15 cellular contexts compared by ENCODE assay signal in genomic region chr13:48258002-48258401, GRCh38. TPM values are rescaled to one million over a fixed set of nuclear protein-coding genes. Genes with fewer than 3 reads are reported as not detected.
DNase-seq lines count a peak whose midpoint lies in the region; ATAC-seq, FAIRE-seq and TF ChIP-seq lines count a peak whose summit lies in the region.
"Had no signal": no experiment of that assay in that cellular context is flagged by ENCODE, and none has a peak within 500 bp of the region (broad histone marks: within the 10 kb centered on the region; RNA-seq: fewer than 3 reads in every experiment).

No MANE protein-coding gene starts in this region.

- H3K36me3 Mint-ChIP-seq in Calu3 (ENCODE audit: insufficient read depth, unreplicated experiment): peaks cover 39% of the 10 kb centered on the region

- no peaks in the 10 kb centered on the region for H3K9me3 Mint-ChIP-seq in Calu3 (ENCODE audit: low read depth, unreplicated experiment)
- H3K9me3 Mint-ChIP-seq: CD14-positive monocyte had no signal

- ATAC-seq in A549 (peak in 1 of 2 experiments; percentile 53; a peak in 2 of 6 replicates), body of pancreas (peak; percentile 83), HepG2 (peak; percentile 95)

- TF ChIP-seq CTCF in A549 (IDR thresholded peaks at IDR 0.05) (no peak), Calu3 (IDR thresholded peaks at IDR 0.05; ENCODE audit: unreplicated experiment) (no peak), body of pancreas (IDR thresholded peaks at IDR 0.05) (no peak), HepG2 (CRISPR knock-in tag; IDR thresholded peaks at IDR 0.05) (no peak), esophagus muscularis mucosa (IDR thresholded peaks at IDR 0.05) (no peak)

- H2AFZ ChIP-seq in HepG2 (ENCODE audit: low read length): no peak overlapping the region
- H2AFZ ChIP-seq: PC-9 had no signal

- POLR2A ChIA-PET in A549 (lab: Yijun Ruan, JAX): no interaction called here
- POLR2A ChIA-PET in HepG2 (lab: Yijun Ruan, JAX): no interaction called here

- H3K4me1 ChIP-seq in A549 (peaks cover 11% of the 10 kb centered on the region; the same call in 2 of the 3 replicates), body of pancreas (peaks cover 36% of the 10 kb centered on the region), HepG2 (ENCODE audit: insufficient read depth, low read length) (peaks cover 55% of the 10 kb centered on the region), esophagus muscularis mucosa (peaks cover 14 to 22% (median 21%) of the 10 kb centered on the region in 4 donors)

- H3K27ac ChIP-seq in A549 (no peak overlapping the region), body of pancreas (peak overlapping the region in 3 of 4 donors; percentile 39 to 75 (median 68)), HepG2 (ENCODE audit: extremely low read length, insufficient read depth, low read length) (peak overlapping the region; percentile 52), esophagus muscularis mucosa (replicated peaks in 1 of 4) (no peak overlapping the region)
- H3K27ac ChIP-seq: PC-9 had no signal

- H3K27me3 ChIP-seq in body of pancreas (no peaks in the 10 kb centered on the region), HepG2 (ENCODE audit: control insufficient read depth in 1 of 2, insufficient read depth in 2 of 2, low read length in 2 of 2) (no peaks in the 10 kb centered on the region), esophagus muscularis mucosa (no peaks in the 10 kb centered on the region)

- no peaks in the 10 kb centered on the region for H3K27me3 Mint-ChIP-seq in Calu3 (ENCODE audit: unreplicated experiment)

- no peak for TF ChIP-seq RAD21 in A549 (conservative IDR thresholded peaks at IDR 0.05 in 1 of 2, IDR thresholded peaks at IDR 0.05 in 1 of 2)
- no peak for TF ChIP-seq RAD21 in HepG2 (CRISPR knock-in tag; IDR thresholded peaks at IDR 0.05)

- no peaks in the 10 kb centered on the region for H4K20me1 ChIP-seq in HepG2 (ENCODE audit: insufficient read depth, low read length)

- H3K4me3 ChIP-seq in A549 (no peak overlapping the region), body of pancreas (no peak overlapping the region), HepG2 (replicated peaks in 1 of 3; ENCODE audit: insufficient read depth in 1 of 3, low read depth in 2 of 3, low read length in 3 of 3) (no peak overlapping the region; a peak in 1 of 6 replicates), esophagus muscularis mucosa (no peak overlapping the region)
- H3K4me3 ChIP-seq: PC-9 had no signal

- TF ChIP-seq EP300 in A549 (IDR thresholded peaks at IDR 0.05) (no peak), HepG2 (IDR thresholded peaks at IDR 0.05; ENCODE audit: low read depth in 2 of 2, low read length in 2 of 2) (peak in 1 of 2 experiments; percentile 69; a peak in 2 of 4 replicates), HepG2 (CRISPR knock-in tag; IDR thresholded peaks at IDR 0.05; ENCODE audit: borderline replicate concordance) (no peak), esophagus muscularis mucosa (IDR thresholded peaks at IDR 0.05) (no peak)

- peaks cover 8 to 23% of the 10 kb centered on the region in 2 donors for H3K36me3 ChIP-seq in body of pancreas (replicated peaks in 1 of 2; ENCODE audit: insufficient read depth in 1 of 2, low read depth in 2 of 2)
- peaks cover 13 to 62% of the 10 kb centered on the region in 2 experiments for H3K36me3 ChIP-seq in HepG2 (replicated peaks in 1 of 2; ENCODE audit: control insufficient read depth in 1 of 2, insufficient read depth in 2 of 2, low read length in 2 of 2)
- H3K36me3 ChIP-seq in esophagus muscularis mucosa: peaks cover 41 to 94% (median 76%) of the 10 kb centered on the region in 4 donors

- H3K4me2 ChIP-seq in A549: peak overlapping the region; percentile 38
- H3K4me2 ChIP-seq in HepG2 (ENCODE audit: low read depth, low read length): peak overlapping the region; percentile 51; the same call in 1 of the 2 replicates
- H3K4me2 ChIP-seq: PC-9 had no signal

- intact Hi-C loops in Calu3 (cut with micrococcal nuclease; ENCODE audit: unreplicated experiment) (no loop called here), body of pancreas (cut with DNase I) (no loop called here), HepG2 (cut with micrococcal nuclease; ENCODE audit: unreplicated experiment) (loop anchor here (2.0 to 5.0 kb wide), 2 partner anchors 49 to 131 kb away; no protein-coding TSS in a partner anchor), esophagus muscularis mucosa (cut with DNase I) (no loop called here)

- no peak for FAIRE-seq in A549 (lab: Jason Lieb, UNC)
- FAIRE-seq in HepG2 (lab: Jason Lieb, UNC): peak; percentile 91

- DNase-seq in A549 (ENCODE audit: low read depth in 1 of 2, low spot score in 1 of 2) (peak; percentile 4 to 6), Calu3 (no peak), body of pancreas (no peak), HepG2 (ENCODE audit: low spot score) (peak; percentile 92), foreskin melanocyte (no peak), esophagus muscularis mucosa (ENCODE audit: extremely low spot score) (no peak), NCI-H510A treated with DMSO at 0.1 percent for 48 hours (lab: John Stamatoyannopoulos, UW) (no peak), DMS 273 treated with DMSO at 0.1 percent for 48 hours (lab: John Stamatoyannopoulos, UW) (no peak)
- DNase-seq: GOT3, Karpas-422, MM.1S, NCI-H187 treated with DMSO at 0.1 percent for 48 hours, NCI-H748 treated with DMSO at 0.1 percent for 48 hours, PC-9 had no signal

- H3K4me3 Mint-ChIP-seq in Calu3 (ENCODE audit: low read depth, unreplicated experiment): no peak overlapping the region
- H3K4me3 Mint-ChIP-seq: CD14-positive monocyte had no signal

- in situ Hi-C loops in HepG2 (cut with HindIII; ENCODE audit: extremely low pct_ligation_motif_present, low pct_unique_long_range_greater_than_20kb): no loop called here

- no peaks in the 10 kb centered on the region for H3K9me3 ChIP-seq in A549
- no peaks in the 10 kb centered on the region for H3K9me3 ChIP-seq in body of pancreas
- no peaks in the 10 kb centered on the region for H3K9me3 ChIP-seq in HepG2 (ENCODE audit: low read length)
- H3K9me3 ChIP-seq in esophagus muscularis mucosa: no peaks in the 10 kb centered on the region

- H3K4me1 Mint-ChIP-seq in Calu3 (ENCODE audit: low read depth, unreplicated experiment): peaks cover 18% of the 10 kb centered on the region

- H3K27ac Mint-ChIP-seq in Calu3 (ENCODE audit: unreplicated experiment): peak overlapping the region; percentile 50

- TF ChIP-seq POLR2A in A549 (IDR thresholded peaks at IDR 0.05; ENCODE audit: low read length) (no peak), body of pancreas (IDR thresholded peaks at IDR 0.05) (no peak), HepG2 (IDR thresholded peaks at IDR 0.05; ENCODE audit: insufficient read depth in 1 of 2, low read depth in 2 of 2, low read length in 2 of 2) (no peak), esophagus muscularis mucosa (IDR thresholded peaks at IDR 0.05; ENCODE audit: low read depth) (no peak)

- no TSS peak for BruUV-seq in Calu3 (replicated peaks; lab: Mats Ljungman, UMichigan)
- no TSS peak for BruUV-seq in HepG2 (replicated peaks; lab: Mats Ljungman, UMichigan)

- no peaks in the 10 kb centered on the region for H3K79me2 ChIP-seq in HepG2 (ENCODE audit: insufficient read depth, low read length)

- CTCF ChIA-PET in A549 (lab: Yijun Ruan, JAX): no interaction called here
- CTCF ChIA-PET in Calu3 (lab: Charles Lee): no interaction called here
- CTCF ChIA-PET in HepG2 (lab: Yijun Ruan, JAX; ENCODE audit: low intra/inter-chr PET ratio, low total read pairs): no interaction called here

- H3K9ac ChIP-seq in HepG2 (ENCODE audit: insufficient read depth, low read depth, low read length): no peak overlapping the region

RNA-seq across cellular contexts. Expression of gene ITM2B, which starts 25.0 kb away (rescaled TPM):
- polyA plus RNA-seq in A549 (2011; rRNA removed): 226 and 234 TPM in 2 replicates
- polyA plus RNA-seq in A549 (2012; cell fraction: cytosol; rRNA removed): 57.7 and 60.8 TPM in 2 replicates
- polyA plus RNA-seq in A549 (2012; cell fraction: nucleus; rRNA removed): 35.4 and 40.4 TPM in 2 replicates
- 94.1 to 116 TPM (median 115 TPM) in 3 replicates for polyA plus RNA-seq in A549 (2017; fragmentation: RNase III; extraction: RNeasy Plus Mini Kit Qiagen cat#74134 plus additional on column Dnase treatment)
- polyA minus RNA-seq in A549 (2011; rRNA and poly(A)+ RNA removed): 23.6 and 23.8 TPM in 2 replicates
- 357 and 362 TPM in 2 replicates for total RNA-seq in Calu3 (2022)
- 100 to 1,000 TPM; 233 to 254 TPM for total RNA-seq in body of pancreas
- 80.7 and 158 TPM in 2 replicates for total RNA-seq in HepG2 (2016; rRNA removed; fragmentation: Illumina TruSeq; extraction: Trizol)
- total RNA-seq in HepG2 (2016; cell fraction: cytosol; rRNA removed; fragmentation: Illumina TruSeq; extraction: Trizol; ENCODE audit: low read depth): 19.7 and 23.5 TPM in 2 replicates
- 78.9 and 158 TPM in 2 replicates for total RNA-seq in HepG2 (2016; cell fraction: insoluble cytoplasmic fraction; rRNA removed; fragmentation: Illumina TruSeq; extraction: Trizol)
- 28.8 and 29.1 TPM in 2 replicates for total RNA-seq in HepG2 (2016; cell fraction: membrane; rRNA removed; fragmentation: Illumina TruSeq; extraction: Trizol)
- 139 and 183 TPM in 2 replicates for total RNA-seq in HepG2 (2016; cell fraction: nucleus; rRNA removed; fragmentation: Illumina TruSeq; extraction: Trizol)
- 285 and 373 TPM in 2 replicates for polyA plus RNA-seq in HepG2 (2011; rRNA removed)
- polyA plus RNA-seq in HepG2 (2011; cell fraction: cytosol; rRNA removed): 119 and 216 TPM in 2 replicates
- polyA plus RNA-seq in HepG2 (2011; cell fraction: nucleus; rRNA removed): 51.2 and 79.9 TPM in 2 replicates
- 312 and 366 TPM in 2 replicates for polyA plus RNA-seq in HepG2 (2012)
- polyA plus RNA-seq in HepG2 (2016; cell fraction: cytosol; fragmentation: Illumina TruSeq; extraction: Trizol; ENCODE audit: low read depth): 32.7 and 38.7 TPM in 2 replicates
- 145 and 159 TPM in 2 replicates for polyA plus RNA-seq in HepG2 (2016; cell fraction: insoluble cytoplasmic fraction; fragmentation: Illumina TruSeq; extraction: Trizol; ENCODE audit: low read depth)
- 44.0 and 47.1 TPM in 2 replicates for polyA plus RNA-seq in HepG2 (2016; cell fraction: membrane; fragmentation: Illumina TruSeq; extraction: Trizol; ENCODE audit: low read depth)
- polyA plus RNA-seq in HepG2 (2016; cell fraction: nucleus; fragmentation: Illumina TruSeq; extraction: Trizol; ENCODE audit: insufficient read depth, low read depth): 391 and 415 TPM in 2 replicates
- polyA minus RNA-seq in HepG2 (2011; rRNA and poly(A)+ RNA removed; ENCODE audit: low replicate concordance): 16.4 and 36.7 TPM in 2 replicates
- polyA minus RNA-seq in HepG2 (2011; cell fraction: cytosol; rRNA and poly(A)+ RNA removed): 139 and 194 TPM in 2 replicates
- polyA minus RNA-seq in HepG2 (2011; cell fraction: nucleus; rRNA and poly(A)+ RNA removed): 29.0 and 53.7 TPM in 2 replicates
- total RNA-seq in esophagus muscularis mucosa: 100 to 1,000 TPM; 299 to 343 (median 303) TPM

RNA-seq across cellular contexts. Expression of gene RB1, which starts 45.5 kb away (rescaled TPM):
- polyA plus RNA-seq in A549 (2011; rRNA removed) (22.2 and 23.8 TPM in 2 replicates), A549 (2017; fragmentation: RNase III; extraction: RNeasy Plus Mini Kit Qiagen cat#74134 plus additional on column Dnase treatment) (16.8 to 17.7 TPM (median 16.9 TPM) in 3 replicates), HepG2 (2011; rRNA removed) (11.0 and 15.6 TPM in 2 replicates)
- polyA plus RNA-seq in A549 (2012; cell fraction: cytosol; rRNA removed): 5.9 and 6.6 TPM in 2 replicates
- polyA plus RNA-seq in A549 (2012; cell fraction: nucleus; rRNA removed): 2.9 and 3.3 TPM in 2 replicates
- polyA minus RNA-seq in A549 (2011; rRNA and poly(A)+ RNA removed): 4.7 and 7.5 TPM in 2 replicates
- total RNA-seq in Calu3 (2022) (38.8 and 44.9 TPM in 2 replicates), body of pancreas (10 to 100 TPM; 20.5 to 28.0 TPM), HepG2 (2016; rRNA removed; fragmentation: Illumina TruSeq; extraction: Trizol) (23.7 and 35.7 TPM in 2 replicates), esophagus muscularis mucosa (10 to 100 TPM; 28.4 to 33.2 (median 29.9) TPM)
- total RNA-seq in HepG2 (2016; cell fraction: cytosol; rRNA removed; fragmentation: Illumina TruSeq; extraction: Trizol; ENCODE audit: low read depth): 2.6 and 3.1 TPM in 2 replicates
- total RNA-seq in HepG2 (2016; cell fraction: insoluble cytoplasmic fraction; rRNA removed; fragmentation: Illumina TruSeq; extraction: Trizol): 21.7 and 35.5 TPM in 2 replicates
- total RNA-seq in HepG2 (2016; cell fraction: membrane; rRNA removed; fragmentation: Illumina TruSeq; extraction: Trizol): 11.2 and 11.5 TPM in 2 replicates
- 23.1 and 26.3 TPM in 2 replicates for total RNA-seq in HepG2 (2016; cell fraction: nucleus; rRNA removed; fragmentation: Illumina TruSeq; extraction: Trizol)
- polyA plus RNA-seq in HepG2 (2011; cell fraction: cytosol; rRNA removed): 6.0 and 9.8 TPM in 2 replicates
- polyA plus RNA-seq in HepG2 (2011; cell fraction: nucleus; rRNA removed): 4.1 and 5.4 TPM in 2 replicates
- 15.5 and 15.8 TPM in 2 replicates for polyA plus RNA-seq in HepG2 (2012)
- polyA plus RNA-seq in HepG2 (2016; cell fraction: cytosol; fragmentation: Illumina TruSeq; extraction: Trizol; ENCODE audit: low read depth): 0.92 and 0.93 TPM in 2 replicates
- polyA plus RNA-seq in HepG2 (2016; cell fraction: insoluble cytoplasmic fraction; fragmentation: Illumina TruSeq; extraction: Trizol; ENCODE audit: low read depth): 34.7 and 35.7 TPM in 2 replicates
- polyA plus RNA-seq in HepG2 (2016; cell fraction: membrane; fragmentation: Illumina TruSeq; extraction: Trizol; ENCODE audit: low read depth): 4.2 and 4.3 TPM in 2 replicates
- 17.8 and 23.0 TPM in 2 replicates for polyA plus RNA-seq in HepG2 (2016; cell fraction: nucleus; fragmentation: Illumina TruSeq; extraction: Trizol; ENCODE audit: insufficient read depth, low read depth)
- 7.8 and 8.2 TPM in 2 replicates for polyA minus RNA-seq in HepG2 (2011; rRNA and poly(A)+ RNA removed; ENCODE audit: low replicate concordance)
- polyA minus RNA-seq in HepG2 (2011; cell fraction: cytosol; rRNA and poly(A)+ RNA removed): 13.0 TPM in 2 replicates
- 32.4 and 33.0 TPM in 2 replicates for polyA minus RNA-seq in HepG2 (2011; cell fraction: nucleus; rRNA and poly(A)+ RNA removed)

Comparison
In these comparisons a context has a peak if more than half of its experiments do, and no peak if none do; other contexts are left out.
1. DNase-seq: peak in A549 (2 of 2) and HepG2 (single experiment); none in Calu3 (single experiment), body of pancreas (0 of 4), foreskin melanocyte (single experiment), esophagus muscularis mucosa (single experiment), NCI-H510A treated with DMSO at 0.1 percent for 48 hours (single experiment) and DMS 273 treated with DMSO at 0.1 percent for 48 hours (single experiment).
2. H3K27ac ChIP-seq: peak in body of pancreas (3 of 4) and HepG2 (single experiment); none in A549 (0 of 2) and esophagus muscularis mucosa (0 of 4).
3. Of the 38 proteins assayed by ChIP-seq in both HepG2 and A549: peak only in HepG2: EHMT2 and HDAC2; only in A549: none; in both: none; in neither: 35; mixed calls (peak in some experiments, not most) for 1.